19 cellular contexts compared by ENCODE assay signal in the genomic region with DNA sequence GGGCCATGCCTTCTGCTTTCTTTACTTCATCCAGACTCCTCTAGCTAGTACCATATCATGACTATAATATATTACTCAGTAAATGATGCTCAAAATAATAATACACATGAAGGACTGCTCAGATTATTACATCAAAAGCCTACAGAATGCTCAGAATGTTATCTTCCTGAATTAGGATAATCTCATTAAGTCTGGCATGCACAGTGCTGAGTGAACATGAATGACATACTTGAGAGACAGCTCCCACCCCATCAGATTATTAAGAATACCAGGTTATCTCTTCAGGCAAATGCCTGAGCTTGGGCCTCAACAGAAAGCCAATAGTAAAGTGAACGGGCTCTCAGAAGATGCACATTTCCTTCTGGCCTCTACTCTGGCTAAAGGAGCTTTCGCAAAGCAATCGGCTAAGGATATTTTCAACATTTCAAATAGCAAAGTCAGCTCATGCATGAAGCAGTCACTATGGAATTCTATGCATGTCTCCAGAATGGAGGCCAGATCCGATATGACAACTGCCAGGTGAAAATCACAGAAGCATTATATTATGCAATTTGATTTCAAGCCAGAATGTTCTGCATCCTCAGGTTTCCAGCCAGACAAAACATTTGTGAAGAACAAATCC.
"Had no signal": no experiment of that assay in that cellular context is flagged by ENCODE, and none has a peak within 500 bp of the region (broad histone marks: within the 10 kb centered on the region; RNA-seq: fewer than 3 reads in every experiment).

No MANE protein-coding gene starts in this region.

- H3K4me3 ChIP-seq: esophagus squamous epithelium, lower lobe of right lung, mucosa of descending colon, pancreas, right lobe of liver, smooth muscle cell, suprapubic skin, transverse colon had no signal

- DNase-seq: cortex of kidney; effector memory CD8-positive, alpha-beta T cell; erythroblast; esophagus squamous epithelium; left ventricle myocardium superior; lower lobe of right lung; mucosa of descending colon; naive B cell; pancreas; right lobe of liver; stimulated activated CD4-positive, alpha-beta T cell treated with anti-CD3 and anti-CD28 coated beads, Interleukin-12 subunit alpha, Interleukin-12 subunit beta, amount 100 ng/mL, for 4 hours; stimulated activated CD4-positive, alpha-beta T cell treated with anti-CD3 and anti-CD28 coated beads, Interleukin-1b, Interleukin-23, amount 100 ng/mL, for 48 hours; stimulated activated CD4-positive, alpha-beta T cell treated with anti-CD3 and anti-CD28 coated beads, Interleukin-4, amount 100 ng/mL, for 1 hour; stimulated activated CD8-positive, alpha-beta memory T cell treated with anti-CD3 and anti-CD28 coated beads, Interleukin-4, amount 100 ng/mL, for 48 hours; stimulated activated naive CD4-positive, alpha-beta T cell; stimulated activated naive CD8-positive, alpha-beta T cell treated with anti-CD3 and anti-CD28 coated beads, Interleukin-15, amount 100 ng/mL, for 72 hours; transverse colon had no signal
